18 cellular contexts compared by ENCODE assay signal in genomic region chr2:167990062-167990461, GRCh38.
DNase-seq lines count a peak whose midpoint lies in the region; ATAC-seq, FAIRE-seq and TF ChIP-seq lines count a peak whose summit lies in the region.
"Had no signal": no experiment of that assay in that cellular context is flagged by ENCODE, and none has a peak within 500 bp of the region (broad histone marks: within the 10 kb centered on the region; RNA-seq: fewer than 3 reads in every experiment).

No MANE protein-coding gene starts in this region.

- H3K79me2 ChIP-seq in HepG2 (ENCODE audit: insufficient read depth, low read length), result no peaks in the 10 kb centered on the region

- ATAC-seq in HepG2, result no peak
- no peak for ATAC-seq in right lobe of liver

- H3K4me3 ChIP-seq in HepG2 (replicated peaks in 1 of 3; ENCODE audit: insufficient read depth in 1 of 3, low read depth in 2 of 3, low read length in 3 of 3), result no peak overlapping the region
- H3K4me3 ChIP-seq in right lobe of liver, result no peak overlapping the region
- H3K4me3 ChIP-seq: GM23248, HAP-1 had no signal

- TF ChIP-seq EP300 in HepG2 (IDR thresholded peaks at IDR 0.05; ENCODE audit: low read depth in 2 of 2, low read length in 2 of 2), result no peak
- TF ChIP-seq EP300 in HepG2 (CRISPR knock-in tag; IDR thresholded peaks at IDR 0.05; ENCODE audit: borderline replicate concordance), result no peak

- no peak for TF ChIP-seq CTCF in HepG2 (CRISPR knock-in tag; IDR thresholded peaks at IDR 0.05)
- TF ChIP-seq CTCF in right lobe of liver (IDR thresholded peaks at IDR 0.05), result no peak

- DNase-seq in HepG2 (ENCODE audit: low spot score) (no peak), right lobe of liver (no peak), NCI-H446 treated with DMSO at 0.1 percent for 48 hours (lab: John Stamatoyannopoulos, UW) (peak; percentile 38), cerebellum (ENCODE audit: low spot score) (peak; percentile 42), SHP77 (lab: John Stamatoyannopoulos, UW) (no peak)
- no peak for DNase-seq in central memory CD4-positive, alpha-beta T cell
- DNase-seq: ACHN; BE2C; Caco-2; CD4-positive, alpha-beta T cell; GDM1; GM23248 had no signal

- intact Hi-C loops in HepG2 (cut with micrococcal nuclease; ENCODE audit: unreplicated experiment), result no loop called here
- intact Hi-C loops in right lobe of liver (cut with DNase I), result no loop called here

- no peak overlapping the region for H2AFZ ChIP-seq in HepG2 (ENCODE audit: low read length)
- H2AFZ ChIP-seq: GM23248 had no signal

- no peak for TF ChIP-seq RAD21 in HepG2 (CRISPR knock-in tag; IDR thresholded peaks at IDR 0.05)

- WGBS in HepG2 (ENCODE audit: low lambda C conversion rate), result 97% methylated on average over 4 of the region's 4 CpGs
- 70% methylated on average over 4 of the region's 4 CpGs for WGBS in right lobe of liver (ENCODE audit: insufficient coverage, low coverage, low lambda C conversion rate, missing lambda C conversion rate)

- no peak overlapping the region for H3K9ac ChIP-seq in HepG2 (ENCODE audit: insufficient read depth, low read depth, low read length)
- H3K9ac ChIP-seq: GM23248 had no signal

- H3K9me3 ChIP-seq in HepG2 (ENCODE audit: low read length) (no peaks in the 10 kb centered on the region), right lobe of liver (no peaks in the 10 kb centered on the region)
- H3K9me3 ChIP-seq: BE2C, Caco-2, HAP-1 had no signal

- H4K20me1 ChIP-seq in HepG2 (ENCODE audit: insufficient read depth, low read length), result no peaks in the 10 kb centered on the region

- POLR2A ChIA-PET in HepG2 (lab: Yijun Ruan, JAX), result no interaction called here

- H3K4me1 ChIP-seq in HepG2 (ENCODE audit: insufficient read depth, low read length) (no peaks in the 10 kb centered on the region; the same call in 1 of the 2 replicates), right lobe of liver (no peaks in the 10 kb centered on the region)
- H3K4me1 ChIP-seq: BE2C, Caco-2, HAP-1 had no signal

- in situ Hi-C loops in HepG2 (cut with HindIII; ENCODE audit: extremely low pct_ligation_motif_present, low pct_unique_long_range_greater_than_20kb), result no loop called here

- no peak for TF ChIP-seq POLR2A in HepG2 (IDR thresholded peaks at IDR 0.05; ENCODE audit: insufficient read depth in 1 of 2, low read depth in 2 of 2, low read length in 2 of 2)
- TF ChIP-seq POLR2A in right lobe of liver (IDR thresholded peaks at IDR 0.05), result no peak

- H3K27ac ChIP-seq in HepG2 (ENCODE audit: extremely low read length, insufficient read depth, low read length), result no peak overlapping the region
- H3K27ac ChIP-seq in right lobe of liver, result no peak overlapping the region
- H3K27ac ChIP-seq: C4-2B, GM23248 had no signal

- no peak overlapping the region for H3K4me2 ChIP-seq in HepG2 (ENCODE audit: low read depth, low read length)

- no peak for FAIRE-seq in HepG2 (lab: Jason Lieb, UNC)
- FAIRE-seq: A204.1, D721Med, GM12892, GM18507 had no signal

- no TSS peak for BruUV-seq in HepG2 (replicated peaks; lab: Mats Ljungman, UMichigan)

- H3K36me3 ChIP-seq in HepG2 (replicated peaks in 1 of 2; ENCODE audit: control insufficient read depth in 1 of 2, insufficient read depth in 2 of 2, low read length in 2 of 2) (peaks cover 0 to 4% of the 10 kb centered on the region in 2 experiments; a peak in 3 of 5 replicates), right lobe of liver (no peaks in the 10 kb centered on the region)
- H3K36me3 ChIP-seq: BE2C, HAP-1 had no signal

- no peaks in the 10 kb centered on the region for H3K27me3 ChIP-seq in HepG2 (ENCODE audit: control insufficient read depth in 1 of 2, insufficient read depth in 2 of 2, low read length in 2 of 2)
- H3K27me3 ChIP-seq in right lobe of liver, result no peaks in the 10 kb centered on the region
- H3K27me3 ChIP-seq: BE2C had no signal

- CTCF ChIA-PET in HepG2 (lab: Yijun Ruan, JAX; ENCODE audit: low intra/inter-chr PET ratio, low total read pairs), result no interaction called here

TF ChIP-seq in HepG2, 621 proteins besides CTCF, POLR2A, EP300 and RAD21:
- TF ChIP-seq NFATC3 (CRISPR knock-in tag; IDR thresholded peaks at IDR 0.05) (no peak), MLX (CRISPR knock-in tag; IDR thresholded peaks at IDR 0.05) (no peak), ZNF382 (CRISPR knock-in tag; IDR thresholded peaks at IDR 0.05; ENCODE audit: borderline replicate concordance) (no peak), CC2D1A (CRISPR knock-in tag; IDR thresholded peaks at IDR 0.05) (no peak), CERS6 (CRISPR knock-in tag; IDR thresholded peaks at IDR 0.05) (no peak), FOSL1 (CRISPR knock-in tag; IDR thresholded peaks at IDR 0.05; ENCODE audit: borderline replicate concordance) (no peak), ZFP82 (CRISPR knock-in tag; IDR thresholded peaks at IDR 0.05; ENCODE audit: borderline replicate concordance) (no peak), MAFK (conservative IDR thresholded peaks at IDR 0.05 in 1 of 2, IDR thresholded peaks at IDR 0.05 in 1 of 2; ENCODE audit: low read length in 2 of 2) (0 out of 4 replicates have a peak, but pooled peaks of 1 of the 2 experiments have one; percentile 3), CHD2 (IDR thresholded peaks at IDR 0.05; ENCODE audit: low read depth, low read length) (no peak), MAFF (IDR thresholded peaks at IDR 0.05; ENCODE audit: low read depth, low read length) (0 out of 2 replicates have a peak, but pooled peaks have one; percentile 3), TEAD3 (CRISPR knock-in tag; optimal IDR thresholded peaks at IDR 0.05; ENCODE audit: borderline replicate concordance) (no peak)

Comparison
In these comparisons a context has a peak if more than half of its experiments do, and no peak if none do; other contexts are left out.
1. DNase-seq: peak in NCI-H446 treated with DMSO at 0.1 percent for 48 hours (single experiment) and cerebellum (single experiment); none in HepG2 (single experiment), right lobe of liver (0 of 3), central memory CD4-positive, alpha-beta T cell (single experiment) and SHP77 (0 of 2).